8 cellular contexts compared by ENCODE assay signal in genomic region chr5:173972844-173973613, GRCh38. TPM values are rescaled to one million over a fixed set of nuclear protein-coding genes. Genes with fewer than 3 reads are reported as not detected.
A peak's percentile ranks its signal among the peaks of the same experiment; 100 is the strongest.
DNase-seq lines count a peak whose midpoint lies in the region; ATAC-seq and TF ChIP-seq lines count a peak whose summit lies in the region.

No MANE protein-coding gene starts in this region.

- no peaks in the 10 kb centered on the region for H3K9me3 ChIP-seq in colonic mucosa

- H3K4me3 ChIP-seq in colonic mucosa = peak overlapping the region; percentile 40

- intact Hi-C loops in colonic mucosa (cut with DNase I) = loop anchor here (2.0 kb wide), 1 partner anchor 354 kb away; no protein-coding TSS in a partner anchor

- H3K27me3 ChIP-seq in colonic mucosa = no peaks in the 10 kb centered on the region

- ATAC-seq in HG03095 (IDR thresholded peaks at IDR 0.05; ENCODE audit: unreplicated experiment) = peak; percentile 51
- ATAC-seq in HG02870 (IDR thresholded peaks at IDR 0.05; ENCODE audit: unreplicated experiment) = no peak

- DNase-seq in NCI-H446 (lab: John Stamatoyannopoulos, UW) = peak; percentile 51 to 77
- peak; percentile 68 to 79 for DNase-seq in activated CD4-positive, alpha-beta T cell treated with anti-CD3 and anti-CD28 coated beads for 4 hours
- peak; percentile 86 for DNase-seq in colonic mucosa
- peak; percentile 84 for DNase-seq in kidney tubule cell (ENCODE audit: low spot score)
- DNase-seq in stimulated activated CD4-positive, alpha-beta T cell treated with anti-CD3 and anti-CD28 coated beads, Interleukin-1b, Interleukin-23, amount 100 ng/mL, for 1 hour (ENCODE audit: low read depth in 2 of 2) = peak; percentile 26 to 65

- peak overlapping the region; percentile 28 to 67 for H3K9ac ChIP-seq in colonic mucosa (ENCODE audit: low read depth in 2 of 2, low read length in 2 of 2)

- TF ChIP-seq CTCF in GM12874 (IDR thresholded peaks at IDR 0.05; ENCODE audit: insufficient read depth, low read depth, low read length) (peak; percentile 74), colonic mucosa (IDR thresholded peaks at IDR 0.05) (peak; percentile 89)

- no peaks in the 10 kb centered on the region for H3K4me1 ChIP-seq in colonic mucosa

- H3K27ac ChIP-seq in colonic mucosa = no peak overlapping the region

- no peaks in the 10 kb centered on the region for H3K36me3 ChIP-seq in colonic mucosa

RNA-seq across cellular contexts. Expression of gene C5orf47, which starts 15.9 kb away (rescaled TPM):
- not detected for total RNA-seq in colonic mucosa
